Comparison of ENCODE assay signal across 20 cellular contexts in genomic region chr12:5944053-5944452, GRCh38. TPM values are rescaled to one million over a fixed set of nuclear protein-coding genes. Genes with fewer than 3 reads are reported as not detected.
DNase-seq lines count a peak whose midpoint lies in the region; ATAC-seq and TF ChIP-seq lines count a peak whose summit lies in the region.
"Had no signal": no experiment of that assay in that cellular context is flagged by ENCODE, and none has a peak within 500 bp of the region (broad histone marks: within the 10 kb centered on the region; RNA-seq: fewer than 3 reads in every experiment).

No MANE protein-coding gene starts in this region.

- no peak overlapping the region for H2AK5ac ChIP-seq in neuronal stem cell (ENCODE audit: low read depth, low read length)

- no peak overlapping the region for H3K14ac ChIP-seq in neuronal stem cell (ENCODE audit: low read length)

- H2BK15ac ChIP-seq in neuronal stem cell (ENCODE audit: low read length), result no peak overlapping the region

- peaks cover 23% of the 10 kb centered on the region for H3K4me1 Mint-ChIP-seq in GM23338
- H3K4me1 Mint-ChIP-seq in WTC11, result peaks cover 24% of the 10 kb centered on the region

- H3K4me3 Mint-ChIP-seq in GM23338 (peak overlapping the region; percentile 86), WTC11 (peak overlapping the region; percentile 92)

- POLR2A ChIA-PET in WTC11 (lab: Charles Lee), result no interaction called here

- peaks cover 21% of the 10 kb centered on the region for H3K27me3 ChIP-seq in GM23338 (ENCODE audit: insufficient read depth)
- H3K27me3 ChIP-seq in iPS-18a (ENCODE audit: control insufficient read depth, insufficient read depth, low read length), result peaks cover 33% of the 10 kb centered on the region
- peaks cover 0 to 42% (median 12%) of the 10 kb centered on the region in 3 experiments for H3K27me3 ChIP-seq in neuronal stem cell (ENCODE audit: control insufficient read depth in 3 of 3, insufficient read depth in 3 of 3, low read depth in 1 of 3, low read length in 3 of 3)

- H4K8ac ChIP-seq in neuronal stem cell (ENCODE audit: low read depth, low read length), result no peak overlapping the region

- ATAC-seq in GM23338, result no peak
- no peak for ATAC-seq in WTC11
- ATAC-seq: HCT116, HepG2 had no signal

- TF ChIP-seq CTCF in GM23338 (conservative IDR thresholded peaks at IDR 0.05; ENCODE audit: low read depth in 2 of 2) (no peak), WTC11 (IDR thresholded peaks at IDR 0.05) (no peak)

- H3K79me1 ChIP-seq in neuronal stem cell (ENCODE audit: low read depth, low read length), result no peaks in the 10 kb centered on the region

- H3K18ac ChIP-seq in neuronal stem cell (ENCODE audit: low read length), result no peak overlapping the region

- H2AFZ ChIP-seq in GM23338 (peak overlapping the region; percentile 100), neuronal stem cell (ENCODE audit: low read length) (peak overlapping the region; percentile 98)

- WGBS in neuronal stem cell (ENCODE audit: extremely low coverage in 2 of 2, insufficient read length in 2 of 2, insufficient replicate concordance in 1 of 2), 2 donors, result no CpG with 5 or more reads among the region's 8 CpGs

- H3K27ac Mint-ChIP-seq in GM23338 (no peak overlapping the region), WTC11 (no peak overlapping the region)
- H3K27ac Mint-ChIP-seq: CD14-positive monocyte had no signal

- no peak overlapping the region for H4K91ac ChIP-seq in neuronal stem cell (ENCODE audit: low read depth, low read length, poor library complexity)

- H3K79me2 ChIP-seq in GM23338 (replicated peaks; ENCODE audit: insufficient read depth), result no peaks in the 10 kb centered on the region

- H2BK5ac ChIP-seq in neuronal stem cell (ENCODE audit: low read length), result no peak overlapping the region

- DNase-seq in GM23338 (ENCODE audit: low spot score), result no peak
- no peak for DNase-seq in WTC11 (ENCODE audit: low spot score)
- DNase-seq in neuronal stem cell (ENCODE audit: low spot score), result no peak
- no peak for DNase-seq in middle frontal gyrus (ENCODE audit: extremely low spot score, low spot score)
- DNase-seq in amniotic stem cell (lab: John Stamatoyannopoulos, UW), result no peak
- DNase-seq in GDM1 (lab: John Stamatoyannopoulos, UW), result no peak
- no peak for DNase-seq in NCI-H2029 treated with DMSO at 0.1 percent for 48 hours (lab: John Stamatoyannopoulos, UW)
- DNase-seq: COR-L47, MG63, NCI-H1092 treated with DMSO at 0.1 percent for 48 hours, NCI-H1694, NCI-H774 had no signal

- H3K4me1 ChIP-seq in GM23338 (ENCODE audit: insufficient read depth) (peaks cover 7% of the 10 kb centered on the region), iPS-18a (ENCODE audit: control insufficient read depth, low read depth, low read length) (peaks cover 6% of the 10 kb centered on the region), neuronal stem cell (ENCODE audit: control insufficient read depth in 2 of 2, insufficient read depth in 1 of 2, low read depth in 1 of 2, low read length in 2 of 2) (peaks cover 2 to 3% of the 10 kb centered on the region in 2 donors)

- H3K36me3 Mint-ChIP-seq in GM23338 (ENCODE audit: low read depth), result no peaks in the 10 kb centered on the region; the same call in 2 of the 3 replicates
- no peaks in the 10 kb centered on the region; the same call in 1 of the 2 replicates for H3K36me3 Mint-ChIP-seq in WTC11
- H3K36me3 Mint-ChIP-seq: CD14-positive monocyte had no signal

- no peaks in the 10 kb centered on the region for H3K9me3 Mint-ChIP-seq in GM23338
- H3K9me3 Mint-ChIP-seq in WTC11, result peaks cover 11% of the 10 kb centered on the region

- peaks cover 25% of the 10 kb centered on the region for H3K27me3 Mint-ChIP-seq in GM23338 (ENCODE audit: insufficient read depth, low read depth, poor library complexity)
- peaks cover 48% of the 10 kb centered on the region for H3K27me3 Mint-ChIP-seq in WTC11 (ENCODE audit: low read depth)

- no peak overlapping the region for H3K23ac ChIP-seq in neuronal stem cell (ENCODE audit: low read depth, low read length, poor library complexity)

- H3K4me2 ChIP-seq in GM23338 (peak overlapping the region; percentile 99), neuronal stem cell (ENCODE audit: insufficient read depth, low read length, poor library complexity, severe bottlenecking) (no peak overlapping the region)
- H3K4me2 ChIP-seq: KMS-11 had no signal

- H3K9ac ChIP-seq in iPS-18a (ENCODE audit: low read length), result no peak overlapping the region
- H3K9ac ChIP-seq in neuronal stem cell (ENCODE audit: low read depth, low read length, poor library complexity), result no peak overlapping the region
- H3K9ac ChIP-seq: KMS-11 had no signal

- H3K4me3 ChIP-seq in GM23338, result peak overlapping the region; percentile 96
- peak overlapping the region; percentile 84 for H3K4me3 ChIP-seq in iPS-18a (ENCODE audit: low read length)
- H3K4me3 ChIP-seq in neuronal stem cell (ENCODE audit: low read length in 2 of 2), result no peak overlapping the region
- H3K4me3 ChIP-seq: MG63 had no signal

- H3K36me3 ChIP-seq in GM23338 (ENCODE audit: insufficient read depth) (no peaks in the 10 kb centered on the region), iPS-18a (ENCODE audit: control insufficient read depth, low read depth, low read length) (no peaks in the 10 kb centered on the region), neuronal stem cell (replicated peaks in 1 of 2; ENCODE audit: control insufficient read depth in 2 of 2, insufficient read depth in 2 of 2, low read length in 2 of 2) (no peaks in the 10 kb centered on the region)
- H3K36me3 ChIP-seq: MG63 had no signal

- H3K27ac ChIP-seq in GM23338 (ENCODE audit: low read depth) (no peak overlapping the region), iPS-18a (ENCODE audit: low read length) (no peak overlapping the region), neuronal stem cell (replicated peaks; ENCODE audit: low read length) (no peak overlapping the region)
- H3K27ac ChIP-seq: HL-60, KMS-11 had no signal

- H3K9me2 ChIP-seq in GM23338 (ENCODE audit: insufficient read depth), result no peaks in the 10 kb centered on the region

- H3K9me3 ChIP-seq in iPS-18a (ENCODE audit: control insufficient read depth, low read depth, low read length), result no peaks in the 10 kb centered on the region
- peaks cover 2 to 4% of the 10 kb centered on the region in 2 donors for H3K9me3 ChIP-seq in neuronal stem cell (replicated peaks in 1 of 2; ENCODE audit: control insufficient read depth in 2 of 2, insufficient read depth in 1 of 2, low read depth in 1 of 2, low read length in 2 of 2)
- H3K9me3 ChIP-seq: MG63 had no signal

- CTCF ChIA-PET in WTC11 (lab: Charles Lee), result interaction anchor here (2.5 kb wide), 1 partner anchor 95 kb away, joined by 22 read pairs; no protein-coding TSS in a partner anchor

- no peak overlapping the region for H2BK120ac ChIP-seq in neuronal stem cell (ENCODE audit: low read depth, low read length)

- H3K4ac ChIP-seq in neuronal stem cell (ENCODE audit: low read length), result no peak overlapping the region

- no peaks in the 10 kb centered on the region for H4K20me1 ChIP-seq in GM23338 (replicated peaks; ENCODE audit: insufficient read depth)

- H2BK12ac ChIP-seq in neuronal stem cell (ENCODE audit: low read length), result no peak overlapping the region

- H3F3A ChIP-seq in GM23338 (replicated peaks; ENCODE audit: low read depth), result no peaks in the 10 kb centered on the region

TF ChIP-seq in GM23338, 12 proteins besides CTCF, POLR2A, EP300 and RAD21:
- TF ChIP-seq JUNB (IDR thresholded peaks at IDR 0.05; ENCODE audit: unreplicated experiment) (no peak), POLR2AphosphoS5 (IDR thresholded peaks at IDR 0.05; ENCODE audit: low read depth) (no peak)

TF ChIP-seq in WTC11, 78 proteins besides CTCF, POLR2A, EP300 and RAD21:
- TF ChIP-seq ZNF263 (CRISPR knock-in tag; IDR thresholded peaks at IDR 0.05; ENCODE audit: low read depth) (no peak), NR2C2 (CRISPR knock-in tag; IDR thresholded peaks at IDR 0.05) (no peak), ELF4 (CRISPR knock-in tag; IDR thresholded peaks at IDR 0.05; ENCODE audit: low read depth) (no peak)

RNA-seq across cellular contexts. Expression of gene ANO2, which starts 1.0 kb away (rescaled TPM):
- total RNA-seq in GM23338 (2014; rRNA removed; shearing (Covaris generic)), result 3.3 and 4.6 TPM in 2 replicates
- polyA plus RNA-seq in GM23338 (2016; fragmentation: Nextera tagmentation; extraction: Ambion mirVana), result 1.9 and 2.3 TPM in 2 replicates
- total RNA-seq in WTC11 (2021), result 2.8 to 4.0 TPM (median 3.1 TPM) in 3 replicates
- 1.2 TPM for polyA plus RNA-seq in neuronal stem cell (2013, experiment 1 of 2)
- 1.3 TPM for polyA plus RNA-seq in neuronal stem cell (2013, experiment 2 of 2)
- total RNA-seq: A673, HepG2, NCI-H460 had no signal
- polyA plus RNA-seq: CD14-positive monocyte had no signal

Comparison
In these comparisons a context has a peak if more than half of its experiments do, and no peak if none do; other contexts are left out.
1. H3K4me3 ChIP-seq: peak in GM23338 (single experiment) and iPS-18a (single experiment); none in neuronal stem cell (0 of 2).